Comparison of ENCODE assay signal across 8 cellular contexts in genomic region chr14:21233457-21234076, GRCh38. TPM values are rescaled to one million over a fixed set of nuclear protein-coding genes. Genes with fewer than 3 reads are reported as not detected.
DNase-seq lines count a peak whose midpoint lies in the region; ATAC-seq and TF ChIP-seq lines count a peak whose summit lies in the region.

No MANE protein-coding gene starts in this region.

- no peak overlapping the region for H2AFZ ChIP-seq in OCI-LY3 (ENCODE audit: low read depth, low read length)

- no peaks in the 10 kb centered on the region for H3K27me3 ChIP-seq in OCI-LY3 (ENCODE audit: low read depth, low read length)

- ATAC-seq in GM18873 (IDR thresholded peaks at IDR 0.05; ENCODE audit: low FRiP score, unreplicated experiment) (no peak), GM18498 (IDR thresholded peaks at IDR 0.05; ENCODE audit: unreplicated experiment) (no peak)

- H3K9me3 Mint-ChIP-seq in endothelial cell (ENCODE audit: unreplicated experiment) (no peaks in the 10 kb centered on the region), osteocyte (ENCODE audit: unreplicated experiment) (no peaks in the 10 kb centered on the region)

- DNase-seq in SIG-M5 treated with dmso at 0.1 percent for 504 hours (lab: John Stamatoyannopoulos, UW; ENCODE audit: unreplicated experiment): peak; percentile 16
- DNase-seq in SIG-M5 (lab: John Stamatoyannopoulos, UW): no peak
- DNase-seq in endothelial cell (ENCODE audit: low spot score): peak; percentile 15
- no peak for DNase-seq in osteocyte (ENCODE audit: extremely low spot score, unreplicated experiment)
- no peak for DNase-seq in GM20000 (ENCODE audit: low spot score)

- H3K4me1 Mint-ChIP-seq in endothelial cell (ENCODE audit: unreplicated experiment) (peaks cover 10% of the 10 kb centered on the region), osteocyte (ENCODE audit: unreplicated experiment) (peaks cover 25% of the 10 kb centered on the region)

- peaks cover 77% of the 10 kb centered on the region for H3K36me3 ChIP-seq in OCI-LY3 (replicated peaks; ENCODE audit: low read depth, low read length)

- no peak overlapping the region for H3K9ac ChIP-seq in OCI-LY3 (ENCODE audit: low read length)

- H3K79me2 ChIP-seq in OCI-LY3 (ENCODE audit: low read length): peaks cover 100% of the 10 kb centered on the region

- H3K27ac Mint-ChIP-seq in endothelial cell (ENCODE audit: unreplicated experiment) (peak overlapping the region; percentile 9), osteocyte (ENCODE audit: unreplicated experiment) (peak overlapping the region; percentile 0)

- no peaks in the 10 kb centered on the region for H3K9me3 ChIP-seq in OCI-LY3 (ENCODE audit: insufficient read depth, low read length)

- H4K20me1 ChIP-seq in OCI-LY3 (ENCODE audit: insufficient read depth, low read length): peaks cover 99% of the 10 kb centered on the region

- no peaks in the 10 kb centered on the region for H3K27me3 Mint-ChIP-seq in endothelial cell (ENCODE audit: unreplicated experiment)
- H3K27me3 Mint-ChIP-seq in osteocyte (ENCODE audit: unreplicated experiment): no peaks in the 10 kb centered on the region

- no peak overlapping the region for H3K27ac ChIP-seq in OCI-LY3 (ENCODE audit: low read length)

- peaks cover 44% of the 10 kb centered on the region for H3K36me3 Mint-ChIP-seq in endothelial cell (ENCODE audit: low read depth, unreplicated experiment)
- peaks cover 41% of the 10 kb centered on the region for H3K36me3 Mint-ChIP-seq in osteocyte (ENCODE audit: unreplicated experiment)

- peaks cover 38% of the 10 kb centered on the region for H3K4me1 ChIP-seq in OCI-LY3 (ENCODE audit: low read length)

- no peak overlapping the region for H3K4me2 ChIP-seq in OCI-LY3 (ENCODE audit: low read length)

- H3K4me3 Mint-ChIP-seq in endothelial cell (ENCODE audit: unreplicated experiment) (no peak overlapping the region), osteocyte (ENCODE audit: unreplicated experiment) (no peak overlapping the region)

- TF ChIP-seq CTCF in OCI-LY3 (IDR thresholded peaks at IDR 0.05; ENCODE audit: low read depth, low read length) (peak; percentile 31; the same call in 1 of the 2 replicates), endothelial cell (IDR thresholded peaks at IDR 0.05; ENCODE audit: unreplicated experiment) (no peak), osteocyte (IDR thresholded peaks at IDR 0.05) (peak; percentile 35), GM20000 (IDR thresholded peaks at IDR 0.05; ENCODE audit: extremely low read depth, missing control alignments) (no peak)

- H3K4me3 ChIP-seq in OCI-LY3 (ENCODE audit: low read length): no peak overlapping the region

RNA-seq across cellular contexts. Expression of gene HNRNPC, which starts 35.7 kb away (rescaled TPM):
- total RNA-seq in endothelial cell (ENCODE audit: unreplicated experiment) (601 TPM), osteocyte (424 and 430 TPM in 2 replicates)

RNA-seq across cellular contexts. Expression of gene RPGRIP1, which starts 46.3 kb away (rescaled TPM):
- 1.5 TPM for total RNA-seq in endothelial cell (ENCODE audit: unreplicated experiment)
- not detected in 2 replicates for total RNA-seq in osteocyte

Comparison
In these comparisons a context has a peak if more than half of its experiments do, and no peak if none do; other contexts are left out.
1. DNase-seq: peak in SIG-M5 treated with dmso at 0.1 percent for 504 hours (single experiment) and endothelial cell (single experiment); none in SIG-M5 (single experiment), osteocyte (single experiment) and GM20000 (single experiment).
2. CTCF ChIP-seq: peak in OCI-LY3 (single experiment) and osteocyte (single experiment); none in endothelial cell (single experiment) and GM20000 (single experiment).